In genomic region chr19:53365134-53365898, GRCh38 we compare ENCODE assay signal across 8 cellular contexts. TPM values are rescaled to one million over a fixed set of nuclear protein-coding genes. Genes with fewer than 3 reads are reported as not detected.
DNase-seq lines count a peak whose midpoint lies in the region; ATAC-seq and TF ChIP-seq lines count a peak whose summit lies in the region.

Gene ZNF525, plus strand, starts transcription at chr19:53365705. Its CDS starts 6,577 bp downstream, at chr19:53372282.

- H3K27me3 Mint-ChIP-seq in activated CD4-positive, alpha-beta T cell treated with anti-CD3 and anti-CD28 coated beads, Interleukin-2, amount 10 ng/mL, durations not matched to agents 7 days and 5 days, result no peaks in the 10 kb centered on the region
- peaks cover 6% of the 10 kb centered on the region for H3K27me3 Mint-ChIP-seq in dendritic cell treated with granulocyte-macrophage colony-stimulating factor and Interleukin-4, amounts not matched to agents 40 ng/mL and 50 ng/mL, for 4 days

- no peak for TF ChIP-seq RAD21 in liver (IDR thresholded peaks at IDR 0.05)

- CTCF ChIA-PET in activated CD4-positive, alpha-beta T cell treated with anti-CD3 and anti-CD28 coated beads, Interleukin-2, amount 10 ng/mL, durations not matched to agents 7 days and 5 days (lab: Charles Lee), result no interaction called here

- ATAC-seq in GM19023 (IDR thresholded peaks at IDR 0.05; ENCODE audit: unreplicated experiment), result peak; percentile 97
- ATAC-seq in HG03196 (IDR thresholded peaks at IDR 0.05; ENCODE audit: unreplicated experiment), result peak; percentile 93

- H3K36me3 Mint-ChIP-seq in activated CD4-positive, alpha-beta T cell treated with anti-CD3 and anti-CD28 coated beads, Interleukin-2, amount 10 ng/mL, durations not matched to agents 7 days and 5 days (ENCODE audit: low read depth), result peaks cover 27% of the 10 kb centered on the region
- peaks cover 3% of the 10 kb centered on the region for H3K36me3 Mint-ChIP-seq in dendritic cell treated with granulocyte-macrophage colony-stimulating factor and Interleukin-4, amounts not matched to agents 40 ng/mL and 50 ng/mL, for 4 days (ENCODE audit: low read depth)

- H3K4me3 Mint-ChIP-seq in activated CD4-positive, alpha-beta T cell treated with anti-CD3 and anti-CD28 coated beads, Interleukin-2, amount 10 ng/mL, durations not matched to agents 7 days and 5 days, result peak within 1 kb of the TSS; percentile 91
- peak within 1 kb of the TSS; percentile 92 for H3K4me3 Mint-ChIP-seq in dendritic cell treated with granulocyte-macrophage colony-stimulating factor and Interleukin-4, amounts not matched to agents 40 ng/mL and 50 ng/mL, for 4 days

- peaks cover 29% of the 10 kb centered on the region for H3K4me1 Mint-ChIP-seq in activated CD4-positive, alpha-beta T cell treated with anti-CD3 and anti-CD28 coated beads, Interleukin-2, amount 10 ng/mL, durations not matched to agents 7 days and 5 days
- H3K4me1 Mint-ChIP-seq in dendritic cell treated with granulocyte-macrophage colony-stimulating factor and Interleukin-4, amounts not matched to agents 40 ng/mL and 50 ng/mL, for 4 days (ENCODE audit: low read depth), result peaks cover 13% of the 10 kb centered on the region

- H3K9ac ChIP-seq in liver (ENCODE audit: low read depth in 1 of 2, low read length in 2 of 2), result peak within 1 kb of the TSS in 1 of 2 donors; percentile 32

- peaks cover 37% of the 10 kb centered on the region for H3K9me3 Mint-ChIP-seq in activated CD4-positive, alpha-beta T cell treated with anti-CD3 and anti-CD28 coated beads, Interleukin-2, amount 10 ng/mL, durations not matched to agents 7 days and 5 days
- peaks cover 31% of the 10 kb centered on the region for H3K9me3 Mint-ChIP-seq in dendritic cell treated with granulocyte-macrophage colony-stimulating factor and Interleukin-4, amounts not matched to agents 40 ng/mL and 50 ng/mL, for 4 days

- no peak; the same call in 1 of the 2 replicates for TF ChIP-seq CTCF in AG10803 (conservative IDR thresholded peaks at IDR 0.05; ENCODE audit: low read length)
- TF ChIP-seq CTCF in liver (IDR thresholded peaks at IDR 0.05; ENCODE audit: low read depth, low read length, missing input control), result no peak

- WGBS in liver, result 4% methylated on average over 45 of the region's 45 CpGs

- H3K4me1 ChIP-seq in liver (ENCODE audit: control insufficient read depth in 4 of 4, insufficient read depth in 4 of 4, low read length in 3 of 4), result peaks cover 0 to 7% (median 2%) of the 10 kb centered on the region in 4 donors

- H3K4me3 ChIP-seq in AG10803 (ENCODE audit: low read length) (peak within 1 kb of the TSS; percentile 75), liver (ENCODE audit: low read depth in 1 of 3, low read length in 3 of 3) (peak within 1 kb of the TSS; percentile 68 to 86 (median 69))

- H3K9me3 ChIP-seq in liver (ENCODE audit: control insufficient read depth in 4 of 4, low read length in 3 of 4), result peaks cover 0 to 5% (median 0%) of the 10 kb centered on the region in 4 donors

- no peaks in the 10 kb centered on the region for H3K36me3 ChIP-seq in liver (ENCODE audit: control insufficient read depth in 4 of 4, insufficient read depth in 3 of 4, low read depth in 1 of 4, low read length in 3 of 4)

- peak within 1 kb of the TSS in 1 of 2 donors; percentile 41 for H3K27ac ChIP-seq in liver (ENCODE audit: low read depth in 1 of 2, low read length in 2 of 2)

- intact Hi-C loops in dendritic cell treated with granulocyte-macrophage colony-stimulating factor and Interleukin-4, amounts not matched to agents 40 ng/mL and 50 ng/mL, for 4 days (cut with micrococcal nuclease), result loop anchor here (1.0 to 10.0 kb wide), 2 partner anchors 32 to 171 kb away; partner anchors contain the start of genes ZNF665 and ZNF845

- H3K27me3 ChIP-seq in liver (ENCODE audit: control insufficient read depth in 4 of 4, insufficient read depth in 4 of 4, low read length in 3 of 4), result no peaks in the 10 kb centered on the region

- POLR2A ChIA-PET in activated CD4-positive, alpha-beta T cell treated with anti-CD3 and anti-CD28 coated beads, Interleukin-2, amount 10 ng/mL, durations not matched to agents 7 days and 5 days (lab: Charles Lee), result no interaction called here

- peak within 1 kb of the TSS; percentile 97 for H3K27ac Mint-ChIP-seq in activated CD4-positive, alpha-beta T cell treated with anti-CD3 and anti-CD28 coated beads, Interleukin-2, amount 10 ng/mL, durations not matched to agents 7 days and 5 days
- H3K27ac Mint-ChIP-seq in dendritic cell treated with granulocyte-macrophage colony-stimulating factor and Interleukin-4, amounts not matched to agents 40 ng/mL and 50 ng/mL, for 4 days, result peak within 1 kb of the TSS; percentile 89

- DNase-seq in AG10803 (ENCODE audit: low read depth), result peak; percentile 58
- peak; percentile 8 for DNase-seq in NCI-H460 (ENCODE audit: extremely low read depth, low read depth)
- peak; percentile 96 for DNase-seq in activated CD4-positive, alpha-beta T cell treated with anti-CD3 and anti-CD28 coated beads, Interleukin-2, amount 10 ng/mL, durations not matched to agents 7 days and 5 days
- peak; percentile 97 for DNase-seq in stimulated activated CD4-positive, alpha-beta T cell treated with anti-CD3 and anti-CD28 coated beads, Interleukin-4, amount 100 ng/mL, for 1 hour

TF ChIP-seq in liver, 16 proteins besides CTCF, POLR2A, EP300 and RAD21:
- TF ChIP-seq RXRA (IDR thresholded peaks at IDR 0.05) (no peak), JUND (IDR thresholded peaks at IDR 0.05) (no peak), EGR1 (IDR thresholded peaks at IDR 0.05; ENCODE audit: low read depth in 2 of 2) (no peak), ATF3 (IDR thresholded peaks at IDR 0.05) (no peak), NR2F2 (IDR thresholded peaks at IDR 0.05) (no peak), GABPA (IDR thresholded peaks at IDR 0.05 in 1 of 2, conservative IDR thresholded peaks at IDR 0.05 in 1 of 2) (peak in 1 of 2 donors; percentile 84), HNF4G (IDR thresholded peaks at IDR 0.05) (no peak), TAF1 (conservative IDR thresholded peaks at IDR 0.05) (no peak), FOXA2 (IDR thresholded peaks at IDR 0.05) (no peak), HNF4A (conservative IDR thresholded peaks at IDR 0.05) (peak; percentile 18 to 32), YY1 (IDR thresholded peaks at IDR 0.05) (peak; percentile 33), SP1 (IDR thresholded peaks at IDR 0.05) (no peak)
- TF ChIP-seq, protein P1, sequence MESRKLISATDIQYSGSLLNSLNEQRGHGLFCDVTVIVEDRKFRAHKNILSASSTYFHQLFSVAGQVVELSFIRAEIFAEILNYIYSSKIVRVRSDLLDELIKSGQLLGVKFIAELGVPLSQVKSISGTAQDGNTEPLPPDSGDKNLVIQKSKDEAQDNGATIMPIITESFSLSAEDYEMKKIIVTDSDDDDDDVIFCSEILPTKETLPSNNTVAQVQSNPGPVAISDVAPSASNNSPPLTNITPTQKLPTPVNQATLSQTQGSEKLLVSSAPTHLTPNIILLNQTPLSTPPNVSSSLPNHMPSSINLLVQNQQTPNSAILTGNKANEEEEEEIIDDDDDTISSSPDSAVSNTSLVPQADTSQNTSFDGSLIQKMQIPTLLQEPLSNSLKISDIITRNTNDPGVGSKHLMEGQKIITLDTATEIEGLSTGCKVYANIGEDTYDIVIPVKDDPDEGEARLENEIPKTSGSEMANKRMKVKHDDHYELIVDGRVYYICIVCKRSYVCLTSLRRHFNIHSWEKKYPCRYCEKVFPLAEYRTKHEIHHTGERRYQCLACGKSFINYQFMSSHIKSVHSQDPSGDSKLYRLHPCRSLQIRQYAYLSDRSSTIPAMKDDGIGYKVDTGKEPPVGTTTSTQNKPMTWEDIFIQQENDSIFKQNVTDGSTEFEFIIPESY (IDR thresholded peaks at IDR 0.05), result peak; percentile 49
- TF ChIP-seq, protein P2, sequence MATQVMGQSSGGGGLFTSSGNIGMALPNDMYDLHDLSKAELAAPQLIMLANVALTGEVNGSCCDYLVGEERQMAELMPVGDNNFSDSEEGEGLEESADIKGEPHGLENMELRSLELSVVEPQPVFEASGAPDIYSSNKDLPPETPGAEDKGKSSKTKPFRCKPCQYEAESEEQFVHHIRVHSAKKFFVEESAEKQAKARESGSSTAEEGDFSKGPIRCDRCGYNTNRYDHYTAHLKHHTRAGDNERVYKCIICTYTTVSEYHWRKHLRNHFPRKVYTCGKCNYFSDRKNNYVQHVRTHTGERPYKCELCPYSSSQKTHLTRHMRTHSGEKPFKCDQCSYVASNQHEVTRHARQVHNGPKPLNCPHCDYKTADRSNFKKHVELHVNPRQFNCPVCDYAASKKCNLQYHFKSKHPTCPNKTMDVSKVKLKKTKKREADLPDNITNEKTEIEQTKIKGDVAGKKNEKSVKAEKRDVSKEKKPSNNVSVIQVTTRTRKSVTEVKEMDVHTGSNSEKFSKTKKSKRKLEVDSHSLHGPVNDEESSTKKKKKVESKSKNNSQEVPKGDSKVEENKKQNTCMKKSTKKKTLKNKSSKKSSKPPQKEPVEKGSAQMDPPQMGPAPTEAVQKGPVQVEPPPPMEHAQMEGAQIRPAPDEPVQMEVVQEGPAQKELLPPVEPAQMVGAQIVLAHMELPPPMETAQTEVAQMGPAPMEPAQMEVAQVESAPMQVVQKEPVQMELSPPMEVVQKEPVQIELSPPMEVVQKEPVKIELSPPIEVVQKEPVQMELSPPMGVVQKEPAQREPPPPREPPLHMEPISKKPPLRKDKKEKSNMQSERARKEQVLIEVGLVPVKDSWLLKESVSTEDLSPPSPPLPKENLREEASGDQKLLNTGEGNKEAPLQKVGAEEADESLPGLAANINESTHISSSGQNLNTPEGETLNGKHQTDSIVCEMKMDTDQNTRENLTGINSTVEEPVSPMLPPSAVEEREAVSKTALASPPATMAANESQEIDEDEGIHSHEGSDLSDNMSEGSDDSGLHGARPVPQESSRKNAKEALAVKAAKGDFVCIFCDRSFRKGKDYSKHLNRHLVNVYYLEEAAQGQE (IDR thresholded peaks at IDR 0.05), result no peak
- TF ChIP-seq, protein P3, sequence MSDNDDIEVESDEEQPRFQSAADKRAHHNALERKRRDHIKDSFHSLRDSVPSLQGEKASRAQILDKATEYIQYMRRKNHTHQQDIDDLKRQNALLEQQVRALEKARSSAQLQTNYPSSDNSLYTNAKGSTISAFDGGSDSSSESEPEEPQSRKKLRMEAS (IDR thresholded peaks at IDR 0.05), result no peak
TF ChIP-seq in liver: peak in this region for 4.

RNA-seq across cellular contexts. Expression of gene ZNF525, which starts in this region (rescaled TPM):
- total RNA-seq in NCI-H460 (2014; rRNA removed; shearing (Covaris generic)), result 0.06 and 1.4 TPM in 2 replicates
- polyA plus RNA-seq in NCI-H460 (2014; cell fraction: nucleus; rRNA removed), result 0.16 TPM in 1 of 2 replicates, not detected in the other
- total RNA-seq in activated CD4-positive, alpha-beta T cell treated with anti-CD3 and anti-CD28 coated beads, Interleukin-2, amount 10 ng/mL, durations not matched to agents 7 days and 5 days, result 10 to 100 TPM; 14.5 to 20.7 TPM
- 1 to 10 TPM; 1.7 to 5.2 TPM for total RNA-seq in liver
- polyA plus RNA-seq in liver, result 1 to 10 TPM; 1.1 to 1.2 TPM

Comparison
In these comparisons a context has a peak if more than half of its experiments do, and no peak if none do; other contexts are left out.
1. DNase-seq: peak in every context shown above with its lines; median percentile 97 in stimulated activated CD4-positive, alpha-beta T cell treated with anti-CD3 and anti-CD28 coated beads, Interleukin-4, amount 100 ng/mL, for 1 hour; 96 in activated CD4-positive, alpha-beta T cell treated with anti-CD3 and anti-CD28 coated beads, Interleukin-2, amount 10 ng/mL, durations not matched to agents 7 days and 5 days; 58 in AG10803; 8 in NCI-H460.